In the genomic region with DNA sequence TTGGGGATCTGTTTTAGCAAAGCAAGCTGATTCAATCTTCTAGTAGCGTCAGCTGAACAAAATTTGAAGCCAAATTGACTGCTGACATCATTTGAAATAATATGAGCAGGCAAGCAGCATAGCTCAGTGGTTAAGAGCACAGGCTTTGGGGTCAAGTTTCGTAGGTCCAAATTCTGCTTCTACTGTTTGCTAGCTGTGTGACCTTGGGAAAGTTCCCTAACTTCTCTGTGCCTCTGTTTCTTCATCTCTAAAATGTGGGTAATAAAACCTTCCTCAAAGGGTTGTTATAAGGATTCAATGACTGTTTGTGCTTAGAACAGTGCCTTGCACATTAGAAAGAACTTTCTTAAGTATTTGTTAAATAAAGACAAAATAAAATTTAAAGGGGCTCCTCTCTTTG, we compare ENCODE assay signal across 1 cellular context.
TF ChIP-seq lines count a peak whose summit lies in the region.

No MANE protein-coding gene starts in this region.

TF ChIP-seq in neural cell, 6 proteins besides CTCF, POLR2A, EP300 and RAD21 (continued from another document):
- TF ChIP-seq MXI1 (conservative IDR thresholded peaks at IDR 0.05; ENCODE audit: poor library complexity, severe bottlenecking) (no peak), SMC3 (conservative IDR thresholded peaks at IDR 0.05; ENCODE audit: poor library complexity) (no peak), POLR2AphosphoS5 (IDR thresholded peaks at IDR 0.05) (peak; percentile 27), REST (IDR thresholded peaks at IDR 0.05; ENCODE audit: borderline replicate concordance) (no peak)
